8 cellular contexts compared by ENCODE assay signal in the genomic region with DNA sequence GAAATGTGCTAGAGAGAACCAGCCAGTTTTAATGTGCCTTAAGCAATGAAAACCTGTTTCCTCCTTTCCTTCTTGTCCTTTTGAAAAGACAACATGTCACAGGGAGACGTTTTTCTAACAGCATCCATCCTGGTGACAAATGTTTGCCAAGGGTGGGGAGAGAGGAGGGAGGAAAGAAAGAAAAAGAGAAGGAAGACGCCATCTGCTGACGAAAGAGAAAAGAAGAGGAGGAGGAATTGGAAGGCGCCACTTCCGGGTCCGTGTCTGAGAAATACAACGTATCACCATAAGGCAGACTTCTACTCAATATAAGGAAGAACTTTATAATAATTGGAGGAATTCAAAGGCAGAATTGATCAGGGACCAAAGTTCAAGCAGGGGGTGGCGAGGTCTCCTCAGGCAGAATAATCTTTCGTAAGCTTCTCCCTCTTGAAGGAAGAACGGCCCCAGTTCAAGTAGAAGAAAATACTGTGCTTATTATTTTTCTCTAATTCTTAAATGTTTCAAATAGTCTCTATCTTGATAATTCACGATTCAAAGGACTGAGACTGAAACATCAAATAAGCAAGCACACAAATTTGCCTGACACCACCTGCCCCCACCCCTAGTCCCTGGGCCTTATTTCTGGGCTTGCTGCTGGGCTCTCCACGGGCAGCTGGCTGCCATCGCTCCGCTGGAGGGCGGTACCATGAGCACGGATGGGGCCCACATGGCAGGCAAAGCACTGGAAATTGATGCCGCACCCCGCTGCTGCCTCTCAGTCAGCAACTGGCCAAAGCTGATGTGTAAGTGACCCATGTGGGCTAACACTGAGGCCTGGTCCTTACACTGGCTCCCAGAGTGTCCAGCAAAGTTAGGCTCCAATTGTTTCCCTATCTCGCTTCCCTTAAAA.
DNase-seq lines count a peak whose midpoint lies in the region; ATAC-seq and TF ChIP-seq lines count a peak whose summit lies in the region.

No MANE protein-coding gene starts in this region.

- intact Hi-C loops in right lobe of liver (cut with DNase I), result no loop called here

- peak; percentile 35 for TF ChIP-seq CTCF in WI38 (IDR thresholded peaks at IDR 0.05; ENCODE audit: low read depth, low read length)
- peak; percentile 19 for TF ChIP-seq CTCF in coronary artery (IDR thresholded peaks at IDR 0.05)
- peak; percentile 39 to 61 (median 53) for TF ChIP-seq CTCF in right lobe of liver (IDR thresholded peaks at IDR 0.05)

- no peaks in the 10 kb centered on the region for H3K36me3 ChIP-seq in right lobe of liver

- ATAC-seq in GM21526 (IDR thresholded peaks at IDR 0.05; ENCODE audit: low FRiP score, unreplicated experiment), result peak; percentile 44
- ATAC-seq in right lobe of liver, result peak; percentile 64 to 69 (median 66)
- ATAC-seq in stimulated activated naive B cell treated with anti-CD40 and anti-IgM and Interleukin-4, amounts not matched to agents 10 μg/mL and 1 μg/mL and 100 μg/mL, for 72 hours (replicated peaks), result peak in 1 of 2 donors; percentile 22
- ATAC-seq in HG03159 (IDR thresholded peaks at IDR 0.05; ENCODE audit: unreplicated experiment), result no peak

- H3K36me3 Mint-ChIP-seq in stimulated activated naive B cell treated with anti-CD40 and anti-IgM and Interleukin-4, amounts not matched to agents 10 μg/mL and 1 μg/mL and 100 μg/mL, for 72 hours, result peaks cover 17 to 32% of the 10 kb centered on the region in 2 donors

- H3K27me3 Mint-ChIP-seq in stimulated activated naive B cell treated with anti-CD40 and anti-IgM and Interleukin-4, amounts not matched to agents 10 μg/mL and 1 μg/mL and 100 μg/mL, for 72 hours, result no peaks in the 10 kb centered on the region

- peaks cover 0 to 51% (median 12%) of the 10 kb centered on the region in 4 donors for H3K4me1 ChIP-seq in right lobe of liver

- H3K27ac ChIP-seq in coronary artery (peak overlapping the region; percentile 21 to 60), right lobe of liver (peak overlapping the region; percentile 10 to 58 (median 18))

- no peaks in the 10 kb centered on the region for H3K9me3 ChIP-seq in right lobe of liver

- peak overlapping the region; percentile 58 to 80 for H3K4me3 Mint-ChIP-seq in stimulated activated naive B cell treated with anti-CD40 and anti-IgM and Interleukin-4, amounts not matched to agents 10 μg/mL and 1 μg/mL and 100 μg/mL, for 72 hours

- peaks cover 62 to 88% of the 10 kb centered on the region in 2 donors for H3K4me1 Mint-ChIP-seq in stimulated activated naive B cell treated with anti-CD40 and anti-IgM and Interleukin-4, amounts not matched to agents 10 μg/mL and 1 μg/mL and 100 μg/mL, for 72 hours

- TF ChIP-seq POLR2A in right lobe of liver (IDR thresholded peaks at IDR 0.05), result no peak

- no peak overlapping the region for H3K4me3 ChIP-seq in WI38 (ENCODE audit: low read depth, low read length)
- no peak overlapping the region for H3K4me3 ChIP-seq in coronary artery
- no peak overlapping the region for H3K4me3 ChIP-seq in right lobe of liver

- WGBS in right lobe of liver (ENCODE audit: insufficient coverage, low coverage, low lambda C conversion rate, missing lambda C conversion rate), result 12% methylated on average over 13 of the region's 19 CpGs

- H3K27ac Mint-ChIP-seq in stimulated activated naive B cell treated with anti-CD40 and anti-IgM and Interleukin-4, amounts not matched to agents 10 μg/mL and 1 μg/mL and 100 μg/mL, for 72 hours, result peak overlapping the region; percentile 99

- no peaks in the 10 kb centered on the region for H3K27me3 ChIP-seq in right lobe of liver

- H3K9me3 Mint-ChIP-seq in stimulated activated naive B cell treated with anti-CD40 and anti-IgM and Interleukin-4, amounts not matched to agents 10 μg/mL and 1 μg/mL and 100 μg/mL, for 72 hours, result peaks cover 1 to 8% of the 10 kb centered on the region in 2 donors

- DNase-seq in DMS114 treated with DMSO at 0.1 percent for 48 hours (lab: John Stamatoyannopoulos, UW; ENCODE audit: unreplicated experiment) (peak; percentile 79), NCI-H146 treated with DMSO at 0.1 percent for 48 hours (lab: John Stamatoyannopoulos, UW; ENCODE audit: unreplicated experiment) (peak; percentile 77), coronary artery (ENCODE audit: low spot score) (no peak), right lobe of liver (peak in 1 of 3 donors; percentile 48)
- no peak for DNase-seq in stimulated activated naive B cell treated with anti-CD40 and anti-IgM and Interleukin-4, amounts not matched to agents 10 μg/mL and 1 μg/mL and 100 μg/mL, for 72 hours

Comparison
In these comparisons a context has a peak if more than half of its experiments do, and no peak if none do; other contexts are left out.
1. DNase-seq: peak in DMS114 treated with DMSO at 0.1 percent for 48 hours (single experiment) and NCI-H146 treated with DMSO at 0.1 percent for 48 hours (single experiment); none in coronary artery (single experiment) and stimulated activated naive B cell treated with anti-CD40 and anti-IgM and Interleukin-4, amounts not matched to agents 10 μg/mL and 1 μg/mL and 100 μg/mL, for 72 hours (single experiment).
2. Peak in every context shown above with its lines, with median percentiles within 50 percentile points of each other: CTCF ChIP-seq.